Comparison of ENCODE assay signal across 17 cellular contexts in genomic region chr2:200159829-200160781, GRCh38.
DNase-seq lines count a peak whose midpoint lies in the region; ATAC-seq, FAIRE-seq and TF ChIP-seq lines count a peak whose summit lies in the region.
"Had no signal": no experiment of that assay in that cellular context is flagged by ENCODE, and none has a peak within 500 bp of the region (broad histone marks: within the 10 kb centered on the region; RNA-seq: fewer than 3 reads in every experiment).

No MANE protein-coding gene starts in this region.

- DNase-seq in left ventricle myocardium superior (no peak), right cardiac atrium (no peak), adipocyte (ENCODE audit: low read depth) (peak; percentile 42), hepatocyte (ENCODE audit: low spot score) (no peak), urothelium cell line (ENCODE audit: low spot score) (no peak), erythroblast (lab: John Stamatoyannopoulos, UW) (no peak), NCI-H2029 treated with DMSO at 0.1 percent for 48 hours (lab: John Stamatoyannopoulos, UW) (no peak)
- DNase-seq: activated T-cell treated with anti-CD3 and anti-CD28 coated beads, Interleukin-2, amount 50 U/mL, for 48 hours; amygdala; COR-L47; KG1; left colon; NCI-H2029; nephron progenitor cell had no signal

- H3K27me3 ChIP-seq in right cardiac atrium (ENCODE audit: control insufficient read depth, insufficient read depth) (no peaks in the 10 kb centered on the region), adipocyte (replicated peaks; ENCODE audit: control insufficient read depth, insufficient read depth, low read length) (no peaks in the 10 kb centered on the region), hepatocyte (no peaks in the 10 kb centered on the region)
- H3K27me3 ChIP-seq: tibial nerve had no signal

- H3K27ac ChIP-seq in right cardiac atrium (ENCODE audit: low read length) (no peak overlapping the region), hepatocyte (peak overlapping the region; percentile 66)
- H3K27ac ChIP-seq: A549 had no signal

- no peak for TF ChIP-seq POLR2A in erythroblast (IDR thresholded peaks at IDR 0.05; ENCODE audit: low read length)

- H3K4me2 ChIP-seq in hepatocyte: no peak overlapping the region
- H3K4me2 ChIP-seq: A549 had no signal

- H3K79me2 ChIP-seq in hepatocyte: no peaks in the 10 kb centered on the region

- H3K9me2 ChIP-seq in hepatocyte (replicated peaks; ENCODE audit: insufficient read depth): no peaks in the 10 kb centered on the region

- 80% methylated on average over 11 of the region's 11 CpGs for WGBS in right cardiac atrium
- WGBS in hepatocyte (ENCODE audit: low lambda C conversion rate, missing lambda C conversion rate): 93% methylated on average over 11 of the region's 11 CpGs

- FAIRE-seq in urothelium cell line (lab: Jason Lieb, UNC): no peak
- FAIRE-seq: A549 had no signal

- H3K9me3 ChIP-seq in right cardiac atrium (ENCODE audit: control insufficient read depth, low read length): no peaks in the 10 kb centered on the region
- peaks cover 2% of the 10 kb centered on the region for H3K9me3 ChIP-seq in adipocyte (ENCODE audit: control insufficient read depth, low read length)
- no peaks in the 10 kb centered on the region for H3K9me3 ChIP-seq in hepatocyte (ENCODE audit: low read depth)
- H3K9me3 ChIP-seq: tibial nerve had no signal

- no peak overlapping the region for H3K4me3 ChIP-seq in right cardiac atrium (ENCODE audit: low read length)
- H3K4me3 ChIP-seq in adipocyte (ENCODE audit: low read length): peak overlapping the region; percentile 7
- no peak overlapping the region for H3K4me3 ChIP-seq in hepatocyte
- H3K4me3 ChIP-seq: A549, tibial nerve had no signal

- H3K9ac ChIP-seq in adipocyte (ENCODE audit: low read length): no peak overlapping the region

- no peaks in the 10 kb centered on the region for H4K20me1 ChIP-seq in hepatocyte (ENCODE audit: insufficient read depth, poor library complexity, severe bottlenecking)

- TF ChIP-seq CTCF in hepatocyte (IDR thresholded peaks at IDR 0.05; ENCODE audit: poor library complexity): no peak

- H2AFZ ChIP-seq in hepatocyte: no peak overlapping the region

- ATAC-seq in left ventricle myocardium superior: peak; percentile 52
- ATAC-seq in right cardiac atrium: no peak
- no peak for ATAC-seq in HG03280 (IDR thresholded peaks at IDR 0.05; ENCODE audit: unreplicated experiment)
- ATAC-seq: A549 had no signal

- H3K36me3 ChIP-seq in adipocyte (ENCODE audit: control insufficient read depth, insufficient read depth, low read length, severe bottlenecking) (no peaks in the 10 kb centered on the region), hepatocyte (replicated peaks; ENCODE audit: insufficient read depth, low read depth) (no peaks in the 10 kb centered on the region)
- H3K36me3 ChIP-seq: tibial nerve had no signal

- H3K4me1 ChIP-seq in right cardiac atrium (ENCODE audit: control insufficient read depth, insufficient read depth, low read length): no peaks in the 10 kb centered on the region
- H3K4me1 ChIP-seq in adipocyte (ENCODE audit: control insufficient read depth, insufficient read depth, low read length): peaks cover 25% of the 10 kb centered on the region
- H3K4me1 ChIP-seq in hepatocyte (ENCODE audit: insufficient read depth): peaks cover 14% of the 10 kb centered on the region

- intact Hi-C loops in left ventricle myocardium superior (cut with micrococcal nuclease) (no loop called here), right cardiac atrium (cut with DNase I) (no loop called here)
